21 cellular contexts compared by ENCODE assay signal in genomic region chr18:10225300-10225699, GRCh38.
"Had no signal": no experiment of that assay in that cellular context is flagged by ENCODE, and none has a peak within 500 bp of the region (broad histone marks: within the 10 kb centered on the region; RNA-seq: fewer than 3 reads in every experiment).

No MANE protein-coding gene starts in this region.

- H3K4me3 Mint-ChIP-seq: dendritic cell treated with granulocyte-macrophage colony-stimulating factor and Interleukin-4, amounts not matched to agents 40 ng/mL and 50 ng/mL, for 4 days; effector memory CD8-positive, alpha-beta T cell; memory B cell had no signal

- H3K4me1 Mint-ChIP-seq: memory B cell had no signal

- H3K27me3 Mint-ChIP-seq: dendritic cell treated with granulocyte-macrophage colony-stimulating factor and Interleukin-4, amounts not matched to agents 40 ng/mL and 50 ng/mL, for 4 days; memory B cell had no signal

- H3K9me3 ChIP-seq: gastrocnemius medialis had no signal

- H3K27ac ChIP-seq: coronary artery, esophagus squamous epithelium, gastrocnemius medialis, heart right ventricle, lower lobe of right lung had no signal

- H3K27ac Mint-ChIP-seq: dendritic cell treated with granulocyte-macrophage colony-stimulating factor and Interleukin-4, amounts not matched to agents 40 ng/mL and 50 ng/mL, for 4 days; effector memory CD8-positive, alpha-beta T cell; memory B cell had no signal

- H3K36me3 ChIP-seq: esophagus squamous epithelium, gastrocnemius medialis, heart right ventricle, lower lobe of right lung had no signal

- H3K27me3 ChIP-seq: esophagus squamous epithelium, gastrocnemius medialis, heart right ventricle had no signal

- H3K4me3 ChIP-seq: coronary artery, esophagus squamous epithelium, gastrocnemius medialis, heart right ventricle, lower lobe of right lung had no signal

- FAIRE-seq: colon, islet of Langerhans, kidney had no signal

- H3K4me1 ChIP-seq: gastrocnemius medialis, lower lobe of right lung had no signal

- DNase-seq: effector CD8-positive, alpha-beta T cell; effector memory CD8-positive, alpha-beta T cell; esophagus squamous epithelium; foreskin fibroblast; gastrocnemius medialis; glutamatergic neuron; head of caudate nucleus; heart right ventricle; hippocampal formation; kidney; kidney glomerular epithelial cell; left colon; left ventricle myocardium superior; lower lobe of right lung; mesendoderm; midbrain had no signal
